In the genomic region with DNA sequence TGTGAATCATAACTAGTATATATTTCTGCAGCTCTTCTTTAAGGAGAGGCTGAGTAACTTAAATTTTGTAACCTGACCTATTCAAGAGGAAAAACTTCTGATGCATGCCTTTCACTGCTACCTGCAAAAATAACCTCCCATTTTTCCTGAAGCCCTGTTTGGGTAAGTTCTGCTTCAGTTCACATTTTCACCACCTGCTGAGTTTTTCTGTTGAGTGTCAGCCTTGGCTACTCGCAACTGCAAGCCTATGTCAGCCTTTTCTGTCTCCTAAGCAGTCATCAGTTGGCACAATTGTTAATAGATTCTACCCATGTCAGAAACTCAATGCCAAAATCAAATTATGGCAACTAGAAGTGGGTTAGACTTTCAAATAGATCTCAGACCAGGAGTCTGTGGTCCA, we compare ENCODE assay signal across 12 cellular contexts. TPM values are rescaled to one million over a fixed set of nuclear protein-coding genes. Genes with fewer than 3 reads are reported as not detected.
A peak's percentile ranks its signal among the peaks of the same experiment; 100 is the strongest.
DNase-seq lines count a peak whose midpoint lies in the region; ATAC-seq and TF ChIP-seq lines count a peak whose summit lies in the region.
"Had no signal": no experiment of that assay in that cellular context is flagged by ENCODE, and none has a peak within 500 bp of the region (broad histone marks: within the 10 kb centered on the region; RNA-seq: fewer than 3 reads in every experiment).

No MANE protein-coding gene starts in this region.

- peaks cover 50% of the 10 kb centered on the region for H3K36me3 Mint-ChIP-seq in CD4-positive, alpha-beta T cell (ENCODE audit: low read depth)

- peak overlapping the region; percentile 98 for H3K4me2 ChIP-seq in DOHH2 (ENCODE audit: low read length)

- H3K9me2 ChIP-seq in DOHH2 (replicated peaks; ENCODE audit: control insufficient read depth, low read length) = no peaks in the 10 kb centered on the region

- no peaks in the 10 kb centered on the region for H3K27me3 Mint-ChIP-seq in CD4-positive, alpha-beta T cell

- H4K20me1 ChIP-seq in DOHH2 (ENCODE audit: control insufficient read depth, insufficient read depth, low read depth, low read length) = no peaks in the 10 kb centered on the region

- H3K27me3 ChIP-seq in CD4-positive, alpha-beta T cell (ENCODE audit: control insufficient read depth, insufficient read depth, low read length) = no peaks in the 10 kb centered on the region
- H3K27me3 ChIP-seq in DOHH2 (ENCODE audit: control insufficient read depth, low read length) = no peaks in the 10 kb centered on the region
- H3K27me3 ChIP-seq: tibial nerve had no signal

- peak overlapping the region; percentile 86 for H3K27ac Mint-ChIP-seq in CD4-positive, alpha-beta T cell

- no peak overlapping the region for H3K27ac ChIP-seq in CD4-positive, alpha-beta T cell (ENCODE audit: low read depth, low read length)
- H3K27ac ChIP-seq in DOHH2 (ENCODE audit: low read depth, low read length) (peak overlapping the region; percentile 74), SK-N-MC (peak overlapping the region; percentile 93)
- H3K27ac ChIP-seq: tibial nerve had no signal

- no peaks in the 10 kb centered on the region for H3K9me3 ChIP-seq in CD4-positive, alpha-beta T cell (ENCODE audit: control insufficient read depth, low read length)
- no peaks in the 10 kb centered on the region for H3K9me3 ChIP-seq in DOHH2 (ENCODE audit: control insufficient read depth, insufficient read depth, low read length)
- no peaks in the 10 kb centered on the region for H3K9me3 ChIP-seq in SK-N-MC (ENCODE audit: low read depth, low read length)
- H3K9me3 ChIP-seq: tibial nerve had no signal

- peak overlapping the region; percentile 67 for H3K4me3 ChIP-seq in DOHH2 (ENCODE audit: low read length)
- H3K4me3 ChIP-seq in SK-N-MC = peak overlapping the region; percentile 70
- H3K4me3 ChIP-seq: tibial nerve had no signal

- no peak for DNase-seq in CD4-positive, alpha-beta T cell
- DNase-seq in SK-N-MC (ENCODE audit: low read depth, low spot score) = no peak
- DNase-seq in kidney tubule cell (ENCODE audit: low spot score) = peak; percentile 91
- DNase-seq in NK-92 (lab: John Stamatoyannopoulos, UW; ENCODE audit: unreplicated experiment) = no peak
- no peak for DNase-seq in HEK293T (ENCODE audit: extremely low spot score)
- DNase-seq in NCI-H2227 (lab: John Stamatoyannopoulos, UW; ENCODE audit: unreplicated experiment) = no peak
- DNase-seq: DMS153, GOT3, NCI-H1092, T-helper 2 cell had no signal

- H3K36me3 ChIP-seq in DOHH2 (ENCODE audit: control insufficient read depth, low read length) = peaks cover 4% of the 10 kb centered on the region; the same call in 1 of the 2 replicates
- no peaks in the 10 kb centered on the region for H3K36me3 ChIP-seq in SK-N-MC (ENCODE audit: insufficient read depth, low read length)
- H3K36me3 ChIP-seq: tibial nerve had no signal

- H3K4me1 ChIP-seq in DOHH2 (ENCODE audit: control insufficient read depth, low read length) = peaks cover 94% of the 10 kb centered on the region

- H3K9me3 Mint-ChIP-seq in CD4-positive, alpha-beta T cell = no peaks in the 10 kb centered on the region

- POLR2A ChIA-PET in CD4-positive, alpha-beta T cell (lab: Charles Lee) = interaction anchor here (0.9 to 17.9 kb wide), 3 partner anchors 11 to 19 kb away, joined by 3 to 301 read pairs (median 3); a partner anchor contains a TSS
- POLR2A ChIA-PET in HEK293T (lab: Yijun Ruan, JAX) = interaction anchor here (1.5 kb wide), 1 partner anchor 12 kb away, joined by 3 read pairs; no protein-coding TSS in a partner anchor

- TF ChIP-seq CTCF in CD4-positive, alpha-beta T cell (IDR thresholded peaks at IDR 0.05) = no peak
- no peak for TF ChIP-seq CTCF in DOHH2 (IDR thresholded peaks at IDR 0.05; ENCODE audit: low read depth, low read length, poor library complexity, severe bottlenecking)

- H3K79me2 ChIP-seq in DOHH2 (ENCODE audit: control insufficient read depth, low read length) = peaks cover 65% of the 10 kb centered on the region

- no peak overlapping the region for H3K9ac ChIP-seq in SK-N-MC (ENCODE audit: insufficient read length)

- intact Hi-C loops in CD4-positive, alpha-beta T cell (cut with DNase I, micrococcal nuclease) = loop anchor here in 1 of 2 experiments (5.0 kb wide), 1 partner anchor 40 kb away; no protein-coding TSS in a partner anchor

- no peak overlapping the region for H3K4me3 Mint-ChIP-seq in CD4-positive, alpha-beta T cell

- ATAC-seq in CD4-positive, alpha-beta T cell (ENCODE audit: poor library complexity) = no peak

- peaks cover 12% of the 10 kb centered on the region for H3F3A ChIP-seq in DOHH2 (ENCODE audit: control insufficient read depth, insufficient read depth)

- CTCF ChIA-PET in CD4-positive, alpha-beta T cell (lab: Charles Lee) = interaction anchor here (1.4 to 2.9 kb wide), 2 partner anchors 9 to 32 kb away, joined by 4 to 10 read pairs; no protein-coding TSS in a partner anchor
- CTCF ChIA-PET in HEK293T (lab: Yijun Ruan, JAX) = no interaction called here

- peaks cover 96% of the 10 kb centered on the region for H3K4me1 Mint-ChIP-seq in CD4-positive, alpha-beta T cell (ENCODE audit: low read depth)

TF ChIP-seq in HEK293T, 16 proteins besides CTCF, POLR2A, EP300 and RAD21:
- TF ChIP-seq CTBP1 (IDR thresholded peaks at IDR 0.05; ENCODE audit: borderline replicate concordance) = no peak
- TF ChIP-seq ARNT (IDR thresholded peaks at IDR 0.05) = no peak
- TF ChIP-seq HDGF (IDR thresholded peaks at IDR 0.05; ENCODE audit: borderline replicate concordance) = no peak

RNA-seq across cellular contexts. Expression of a gene that starts 8.2 kb away (rescaled TPM):
- 100 to 1,000 TPM; 106 to 114 TPM for total RNA-seq in CD4-positive, alpha-beta T cell
